ENCODE assay signal across 8 cellular contexts in genomic region chr12:66131067-66131688, GRCh38. TPM values are rescaled to one million over a fixed set of nuclear protein-coding genes. Genes with fewer than 3 reads are reported as not detected.
A peak's percentile ranks its signal among the peaks of the same experiment; 100 is the strongest.
DNase-seq lines count a peak whose midpoint lies in the region; ATAC-seq and TF ChIP-seq lines count a peak whose summit lies in the region.

No MANE protein-coding gene starts in this region.

- H3K4me2 ChIP-seq in BLaER1 (peak overlapping the region; percentile 94), HCT116 (ENCODE audit: low read length) (peak overlapping the region; percentile 77)

- peaks cover 62% of the 10 kb centered on the region for H3K79me2 ChIP-seq in HCT116 (ENCODE audit: insufficient read depth, low read length)

- H3K9me2 ChIP-seq in HCT116 (ENCODE audit: insufficient read depth): no peaks in the 10 kb centered on the region

- intact Hi-C loops in HCT116 (cut with micrococcal nuclease): loop anchor here (5.0 kb wide), 2 partner anchors 36 to 276 kb away; partner anchors contain the start of gene TMBIM4
- intact Hi-C loops in sciatic nerve (cut with DNase I): no loop called here

- RAD21 ChIA-PET in HCT116 (lab: Charles Lee; ENCODE audit: low non-redundant PET in 1 of 2, low total read pairs in 2 of 2, uncharacterized antibody in 2 of 2, unreplicated experiment in 2 of 2): interaction anchor here in 1 of 2 experiments (0.6 kb wide), 1 partner anchor 39 kb away, joined by 4 read pairs; the partner anchor contains the start of gene TMBIM4

- H3K27ac Mint-ChIP-seq in activated CD8-positive, alpha-beta T cell treated with anti-CD3 and anti-CD28 coated beads, Interleukin-2, amount 10 ng/mL, durations not matched to agents 7 days and 5 days: peak overlapping the region; percentile 99

- POLR2A ChIA-PET in HCT116 (lab: Charles Lee): interaction anchor here (0.6 to 1.7 kb wide), 9 partner anchors 11 to 190 kb away, joined by 3 to 13 read pairs (median 3); partner anchors contain the start of genes HELB and TMBIM4
- POLR2A ChIA-PET in activated CD8-positive, alpha-beta T cell treated with anti-CD3 and anti-CD28 coated beads, Interleukin-2, amount 10 ng/mL, durations not matched to agents 7 days and 5 days (lab: Charles Lee): interaction anchor here (1.0 to 3.4 kb wide), 14 partner anchors 9 to 962 kb away, joined by 3 to 59 read pairs (median 7); partner anchors contain the start of genes HELB, LEMD3 and TMBIM4

- H3K4me1 ChIP-seq in BLaER1: peaks cover 33% of the 10 kb centered on the region
- H3K4me1 ChIP-seq in HCT116 (ENCODE audit: control insufficient read depth in 1 of 2, insufficient read depth in 2 of 2, low read length in 2 of 2): peaks cover 15 to 29% of the 10 kb centered on the region in 2 experiments

- H3K27ac ChIP-seq in BLaER1 (peak overlapping the region; percentile 90), HCT116 (ENCODE audit: low read depth, low read length) (peak overlapping the region; percentile 65)

- H4K20me1 ChIP-seq in BLaER1: peaks cover 25% of the 10 kb centered on the region; the same call in 1 of the 2 replicates
- H4K20me1 ChIP-seq in HCT116 (ENCODE audit: insufficient read depth): no peaks in the 10 kb centered on the region

- no peak for TF ChIP-seq RAD21 in HCT116 (IDR thresholded peaks at IDR 0.05; ENCODE audit: low read depth)

- peaks cover 59% of the 10 kb centered on the region for H3K36me3 Mint-ChIP-seq in activated CD8-positive, alpha-beta T cell treated with anti-CD3 and anti-CD28 coated beads, Interleukin-2, amount 10 ng/mL, durations not matched to agents 7 days and 5 days (ENCODE audit: low read depth)

- 0 out of 2 replicates have a peak, but pooled peaks cover 5% of the 10 kb centered on the region for H3K9me3 ChIP-seq in BLaER1
- no peaks in the 10 kb centered on the region for H3K9me3 ChIP-seq in HCT116 (ENCODE audit: control insufficient read depth in 1 of 2, insufficient read depth in 1 of 2, low read depth in 1 of 2, low read length in 2 of 2)

- BruUV-seq in HCT116 (replicated peaks; lab: Mats Ljungman, UMichigan): TSS peak; percentile 85

- H3K4me3 Mint-ChIP-seq in activated CD8-positive, alpha-beta T cell treated with anti-CD3 and anti-CD28 coated beads, Interleukin-2, amount 10 ng/mL, durations not matched to agents 7 days and 5 days: peak overlapping the region; percentile 98

- H3K9ac ChIP-seq in BLaER1 (peak overlapping the region; percentile 92), HCT116 (ENCODE audit: low read length) (peak overlapping the region; percentile 88)

- no peak for TF ChIP-seq CTCF in HCT116 (IDR thresholded peaks at IDR 0.05 in 2 of 3, conservative IDR thresholded peaks at IDR 0.05 in 1 of 3; ENCODE audit: borderline replicate concordance in 1 of 3, insufficient read depth in 1 of 3, low read depth in 2 of 3, low read length in 2 of 3)

- peak overlapping the region; percentile 95 for H3K4me3 ChIP-seq in BLaER1
- peak overlapping the region; percentile 59 to 74 for H3K4me3 ChIP-seq in HCT116 (replicated peaks in 1 of 2; ENCODE audit: low read depth in 1 of 2, low read length in 2 of 2)

- H3K9me3 Mint-ChIP-seq in activated CD8-positive, alpha-beta T cell treated with anti-CD3 and anti-CD28 coated beads, Interleukin-2, amount 10 ng/mL, durations not matched to agents 7 days and 5 days (ENCODE audit: insufficient read depth): no peaks in the 10 kb centered on the region

- TF ChIP-seq POLR2A in HCT116 (IDR thresholded peaks at IDR 0.05; ENCODE audit: borderline replicate concordance, extremely low read depth, insufficient read depth, insufficient read length): no peak

- ATAC-seq in HCT116: peak; percentile 22; the same call in 1 of the 2 replicates
- ATAC-seq in activated CD8-positive, alpha-beta T cell treated with anti-CD3 and anti-CD28 coated beads, Interleukin-2, amount 10 ng/mL, durations not matched to agents 7 days and 5 days: no peak
- ATAC-seq in sciatic nerve: no peak
- no peak for ATAC-seq in GM21717 (IDR thresholded peaks at IDR 0.05; ENCODE audit: unreplicated experiment)
- no peak for ATAC-seq in HG03565 (IDR thresholded peaks at IDR 0.05; ENCODE audit: unreplicated experiment)

- DNase-seq in HCT116 (ENCODE audit: low read depth, low spot score) (no peak), inferior parietal cortex (ENCODE audit: extremely low spot score) (peak; percentile 17), superior temporal gyrus (ENCODE audit: extremely low spot score) (peak; percentile 21), sciatic nerve (ENCODE audit: low spot score) (no peak)
- no peak for DNase-seq in activated CD8-positive, alpha-beta T cell treated with anti-CD3 and anti-CD28 coated beads, Interleukin-2, amount 10 ng/mL, durations not matched to agents 7 days and 5 days

- H3K27me3 Mint-ChIP-seq in activated CD8-positive, alpha-beta T cell treated with anti-CD3 and anti-CD28 coated beads, Interleukin-2, amount 10 ng/mL, durations not matched to agents 7 days and 5 days (ENCODE audit: low read depth): no peaks in the 10 kb centered on the region

- CTCF ChIA-PET in HCT116 (lab: Charles Lee): interaction anchor here (1.0 to 2.2 kb wide), 4 partner anchors 14 to 104 kb away, joined by 3 to 18 read pairs (median 4); partner anchors contain the start of gene TMBIM4
- CTCF ChIA-PET in activated CD8-positive, alpha-beta T cell treated with anti-CD3 and anti-CD28 coated beads, Interleukin-2, amount 10 ng/mL, durations not matched to agents 7 days and 5 days (lab: Charles Lee): interaction anchor here (0.7 to 3.1 kb wide), 6 partner anchors 9 to 278 kb away, joined by 3 to 19 read pairs (median 5); partner anchors contain the start of gene TMBIM4

- peak overlapping the region; percentile 39 for H2AFZ ChIP-seq in HCT116 (ENCODE audit: low read depth, low read length, poor library complexity, severe bottlenecking)

- H3K4me1 Mint-ChIP-seq in activated CD8-positive, alpha-beta T cell treated with anti-CD3 and anti-CD28 coated beads, Interleukin-2, amount 10 ng/mL, durations not matched to agents 7 days and 5 days (ENCODE audit: low read depth): peaks cover 58% of the 10 kb centered on the region

- H3K36me3 ChIP-seq in BLaER1 (peaks cover 34% of the 10 kb centered on the region), HCT116 (ENCODE audit: control insufficient read depth in 1 of 2, insufficient read depth in 2 of 2, low read length in 2 of 2) (peaks cover 21% of the 10 kb centered on the region in 2 experiments)

- no peaks in the 10 kb centered on the region for H3K27me3 ChIP-seq in BLaER1
- H3K27me3 ChIP-seq in HCT116 (ENCODE audit: insufficient read depth, low read length): no peaks in the 10 kb centered on the region

TF ChIP-seq in HCT116, 20 proteins besides CTCF, POLR2A, EP300 and RAD21:
- TF ChIP-seq SRF (IDR thresholded peaks at IDR 0.05; ENCODE audit: low read depth) (no peak), EZH2 (IDR thresholded peaks at IDR 0.05) (no peak), JUND (IDR thresholded peaks at IDR 0.05) (0 out of 2 replicates have a peak, but pooled peaks have one; percentile 5)

RNA-seq across cellular contexts. Expression of gene LLPH, which starts 0.6 kb away (rescaled TPM):
- total RNA-seq in HCT116 (2021; ENCODE audit: unreplicated experiment) (45.6 TPM), sciatic nerve (21.4 TPM)
- 12.1 and 20.1 TPM in 2 replicates for polyA plus RNA-seq in HCT116 (2012)
- 10 to 100 TPM; 35.9 to 39.1 TPM for total RNA-seq in activated CD8-positive, alpha-beta T cell treated with anti-CD3 and anti-CD28 coated beads, Interleukin-2, amount 10 ng/mL, durations not matched to agents 7 days and 5 days

RNA-seq across cellular contexts. Expression of gene TMBIM4, which starts 38.6 kb away (rescaled TPM):
- total RNA-seq in HCT116 (2021; ENCODE audit: unreplicated experiment): 51.1 TPM
- polyA plus RNA-seq in HCT116 (2012): 29.1 and 39.7 TPM in 2 replicates
- 10 to 100 TPM; 60.5 to 61.6 TPM for total RNA-seq in activated CD8-positive, alpha-beta T cell treated with anti-CD3 and anti-CD28 coated beads, Interleukin-2, amount 10 ng/mL, durations not matched to agents 7 days and 5 days
- 99.3 TPM for total RNA-seq in sciatic nerve

RNA-seq across cellular contexts. Expression of gene IRAK3, which starts 57.8 kb away (rescaled TPM):
- total RNA-seq in HCT116 (2021; ENCODE audit: unreplicated experiment) (0.12 TPM), sciatic nerve (19.3 TPM)
- polyA plus RNA-seq in HCT116 (2012): 0.01 and 0.03 TPM in 2 replicates
- under 1 TPM; 0.05 to 0.40 TPM for total RNA-seq in activated CD8-positive, alpha-beta T cell treated with anti-CD3 and anti-CD28 coated beads, Interleukin-2, amount 10 ng/mL, durations not matched to agents 7 days and 5 days

Comparison
In these comparisons a context has a peak if more than half of its experiments do, and no peak if none do; other contexts are left out.
1. DNase-seq: peak in inferior parietal cortex (single experiment) and superior temporal gyrus (single experiment); none in HCT116 (single experiment), activated CD8-positive, alpha-beta T cell treated with anti-CD3 and anti-CD28 coated beads, Interleukin-2, amount 10 ng/mL, durations not matched to agents 7 days and 5 days (single experiment) and sciatic nerve (single experiment).
2. RNA of gene IRAK3, which starts 57.8 kb away (total RNA-seq): 19.3 TPM in sciatic nerve (single experiment); 0.05 to 0.40 TPM in activated CD8-positive, alpha-beta T cell treated with anti-CD3 and anti-CD28 coated beads, Interleukin-2, amount 10 ng/mL, durations not matched to agents 7 days and 5 days and 0.12 TPM in HCT116 (single experiment); every median in the first group is over 10 times any median in the second.